Comparison of ENCODE assay signal across 1 cellular context in the genomic region with DNA sequence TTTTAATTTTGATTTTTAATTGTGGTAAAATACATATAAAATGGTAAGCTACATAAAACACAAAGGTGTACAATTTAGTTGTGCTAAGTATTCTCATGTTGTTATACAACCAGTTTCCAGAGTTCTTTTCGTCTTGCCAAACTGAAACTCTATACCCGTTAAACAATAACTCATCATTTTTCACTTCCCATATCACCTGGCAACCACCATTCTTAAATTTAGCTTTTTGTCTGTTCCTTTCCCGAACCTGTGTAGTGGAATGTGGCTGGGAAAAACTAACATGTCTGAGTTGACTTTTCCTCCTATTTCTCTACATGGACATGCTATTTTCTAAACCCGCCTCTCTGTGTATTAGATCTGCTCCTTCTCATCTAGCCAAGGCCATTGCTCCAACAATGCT.
TF ChIP-seq lines count a peak whose summit lies in the region.

No MANE protein-coding gene starts in this region.

TF ChIP-seq in HepG2, 621 proteins besides CTCF, POLR2A, EP300 and RAD21:
- TF ChIP-seq REXO4 (CRISPR knock-in tag; IDR thresholded peaks at IDR 0.05; ENCODE audit: borderline replicate concordance) (no peak), ISX (CRISPR knock-in tag; conservative IDR thresholded peaks at IDR 0.05) (no peak), REL (CRISPR knock-in tag; conservative IDR thresholded peaks at IDR 0.05) (no peak), ZNF629 (CRISPR knock-in tag; conservative IDR thresholded peaks at IDR 0.05) (no peak), ELF4 (CRISPR knock-in tag; IDR thresholded peaks at IDR 0.05; ENCODE audit: borderline replicate concordance) (no peak), ZNF777 (CRISPR knock-in tag; IDR thresholded peaks at IDR 0.05) (no peak), CCAR2 (optimal IDR thresholded peaks at IDR 0.05; ENCODE audit: low read depth, low read length) (no peak), HDAC6 (IDR thresholded peaks at IDR 0.05; ENCODE audit: low read depth, low read length) (no peak), ZBTB43 (CRISPR knock-in tag; conservative IDR thresholded peaks at IDR 0.05) (no peak), ETS1 (CRISPR knock-in tag; IDR thresholded peaks at IDR 0.05) (no peak), MTA3 (CRISPR knock-in tag; IDR thresholded peaks at IDR 0.05) (no peak), KDM5A (IDR thresholded peaks at IDR 0.05; ENCODE audit: borderline replicate concordance, low read length) (no peak), FOXK1 (CRISPR knock-in tag; IDR thresholded peaks at IDR 0.05; ENCODE audit: borderline replicate concordance, low read depth) (no peak)
- TF ChIP-seq, protein P1, sequence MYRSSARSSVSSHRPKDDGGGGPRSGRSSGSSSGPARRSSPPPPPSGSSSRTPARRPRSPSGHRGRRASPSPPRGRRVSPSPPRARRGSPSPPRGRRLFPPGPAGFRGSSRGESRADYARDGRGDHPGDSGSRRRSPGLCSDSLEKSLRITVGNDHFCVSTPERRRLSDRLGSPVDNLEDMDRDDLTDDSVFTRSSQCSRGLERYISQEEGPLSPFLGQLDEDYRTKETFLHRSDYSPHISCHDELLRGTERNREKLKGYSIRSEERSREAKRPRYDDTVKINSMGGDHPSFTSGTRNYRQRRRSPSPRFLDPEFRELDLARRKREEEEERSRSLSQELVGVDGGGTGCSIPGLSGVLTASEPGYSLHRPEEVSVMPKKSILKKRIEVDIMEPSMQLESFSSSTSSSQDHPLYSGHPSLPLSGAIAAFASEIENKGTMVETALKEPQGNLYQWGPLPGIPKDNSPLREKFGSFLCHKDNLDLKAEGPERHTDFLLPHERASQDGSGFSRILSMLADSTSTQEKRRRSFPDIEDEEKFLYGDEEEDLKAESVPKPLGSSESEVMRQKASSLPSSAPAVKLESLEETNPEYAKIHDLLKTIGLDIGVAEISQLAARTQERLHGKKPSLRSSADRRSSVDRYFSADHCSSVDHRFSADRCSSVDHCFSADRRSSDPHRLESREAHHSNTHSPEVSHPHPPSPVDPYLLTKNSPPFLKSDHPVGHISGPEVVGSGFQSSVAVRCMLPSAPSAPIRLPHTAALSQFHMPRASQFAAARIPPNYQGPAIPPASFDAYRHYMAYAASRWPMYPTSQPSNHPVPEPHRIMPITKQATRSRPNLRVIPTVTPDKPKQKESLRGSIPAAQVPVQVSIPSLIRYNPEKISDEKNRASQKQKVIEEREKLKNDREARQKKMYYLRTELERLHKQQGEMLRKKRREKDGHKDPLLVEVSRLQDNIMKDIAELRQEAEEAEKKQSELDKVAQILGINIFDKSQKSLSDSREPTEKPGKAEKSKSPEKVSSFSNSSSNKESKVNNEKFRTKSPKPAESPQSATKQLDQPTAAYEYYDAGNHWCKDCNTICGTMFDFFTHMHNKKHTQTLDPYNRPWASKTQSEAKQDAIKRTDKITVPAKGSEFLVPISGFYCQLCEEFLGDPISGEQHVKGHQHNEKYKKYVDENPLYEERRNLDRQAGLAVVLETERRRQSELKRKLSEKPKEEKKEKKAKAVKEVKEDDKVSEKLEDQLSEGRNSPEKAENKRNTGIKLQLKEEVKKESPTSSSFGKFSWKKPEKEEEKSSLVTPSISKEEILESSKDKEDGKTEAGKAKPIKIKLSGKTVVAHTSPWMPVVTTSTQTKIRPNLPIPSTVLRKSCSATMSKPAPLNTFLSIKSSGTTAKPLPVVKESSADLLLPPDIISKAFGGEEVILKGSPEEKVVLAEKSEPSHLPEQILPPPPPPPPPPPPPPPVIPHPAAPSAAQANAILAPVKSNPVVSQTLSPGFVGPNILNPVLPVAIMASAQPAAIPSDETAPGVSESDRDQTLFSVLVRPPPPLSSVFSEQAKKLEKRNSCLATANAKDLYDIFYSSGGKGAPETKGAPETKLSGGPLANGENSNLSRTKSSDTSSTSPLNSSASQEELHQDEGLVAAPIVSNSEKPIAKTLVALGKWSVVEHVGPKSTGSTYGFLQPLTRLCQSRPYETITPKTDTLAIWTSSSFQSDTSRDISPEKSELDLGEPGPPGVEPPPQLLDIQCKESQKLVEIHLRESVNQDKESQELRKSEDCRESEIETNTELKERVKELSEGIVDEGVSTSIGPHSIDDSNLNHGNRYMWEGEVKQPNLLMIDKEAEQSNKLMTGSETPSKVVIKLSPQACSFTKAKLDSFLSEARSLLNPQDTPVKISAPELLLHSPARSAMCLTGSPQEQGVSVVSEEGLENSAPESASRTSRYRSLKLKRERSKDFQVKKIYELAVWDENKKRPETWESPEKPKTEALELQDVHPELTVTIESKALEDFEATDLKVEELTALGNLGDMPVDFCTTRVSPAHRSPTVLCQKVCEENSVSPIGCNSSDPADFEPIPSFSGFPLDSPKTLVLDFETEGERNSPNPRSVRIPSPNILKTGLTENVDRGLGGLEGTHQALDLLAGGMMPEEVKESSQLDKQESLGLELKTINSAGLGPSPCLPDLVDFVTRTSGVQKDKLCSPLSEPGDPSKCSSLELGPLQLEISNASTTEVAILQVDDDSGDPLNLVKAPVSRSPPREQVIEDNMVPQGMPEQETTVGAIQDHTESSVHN (CRISPR knock-in tag; IDR thresholded peaks at IDR 0.05) = no peak
TF ChIP-seq in HepG2: peak in this region for 0.
